In genomic region chr5:50501510-50502209, GRCh38 we compare ENCODE assay signal across 9 cellular contexts.
DNase-seq lines count a peak whose midpoint lies in the region; ATAC-seq and TF ChIP-seq lines count a peak whose summit lies in the region.
"Had no signal": no experiment of that assay in that cellular context is flagged by ENCODE, and none has a peak within 500 bp of the region (broad histone marks: within the 10 kb centered on the region; RNA-seq: fewer than 3 reads in every experiment).

No MANE protein-coding gene starts in this region.

- H3K4me2 ChIP-seq in GM23338, result no peak overlapping the region

- H3K9me2 ChIP-seq in GM23338 (ENCODE audit: insufficient read depth), result no peaks in the 10 kb centered on the region

- no peak for TF ChIP-seq CTCF in right atrium auricular region (IDR thresholded peaks at IDR 0.05)
- no peak for TF ChIP-seq CTCF in uterus (IDR thresholded peaks at IDR 0.05)
- no peak for TF ChIP-seq CTCF in GM23338 (conservative IDR thresholded peaks at IDR 0.05; ENCODE audit: low read depth in 2 of 2)

- H3K27me3 Mint-ChIP-seq in GM23338 (ENCODE audit: insufficient read depth, low read depth, poor library complexity), result no peaks in the 10 kb centered on the region

- H3K27ac ChIP-seq in right atrium auricular region (no peak overlapping the region), uterus (no peak overlapping the region), GM23338 (ENCODE audit: low read depth) (no peak overlapping the region)

- peaks cover 5% of the 10 kb centered on the region; the same call in 1 of the 3 replicates for H3K36me3 Mint-ChIP-seq in GM23338 (ENCODE audit: low read depth)

- DNase-seq in Right ventricle myocardium superior (no peak), right atrium auricular region (ENCODE audit: low spot score) (no peak), SKM-1 treated with dmso at 0.1 percent for 144 hours (lab: John Stamatoyannopoulos, UW; ENCODE audit: unreplicated experiment) (peak; percentile 65), uterus (no peak), GM23338 (ENCODE audit: low spot score) (no peak)
- DNase-seq in stimulated activated CD4-positive, alpha-beta T cell treated with anti-CD3 and anti-CD28 coated beads, Interleukin-2, amount 100 ng/mL, for 48 hours, result no peak
- DNase-seq in stimulated activated CD4-positive, alpha-beta T cell treated with anti-CD3 and anti-CD28 coated beads, Interleukin-4, amount 100 ng/mL, for 24 hours, result no peak

- H3K27me3 ChIP-seq in right atrium auricular region (no peaks in the 10 kb centered on the region), uterus (no peaks in the 10 kb centered on the region), GM23338 (ENCODE audit: insufficient read depth) (no peaks in the 10 kb centered on the region)

- no peak overlapping the region for H3K27ac Mint-ChIP-seq in GM23338
- H3K27ac Mint-ChIP-seq: nephron had no signal

- H3K9me3 ChIP-seq in right atrium auricular region (no peaks in the 10 kb centered on the region), uterus (no peaks in the 10 kb centered on the region)

- peak; percentile 18 for ATAC-seq in Right ventricle myocardium superior (ENCODE audit: poor library complexity)
- peak; percentile 98 for ATAC-seq in HG03066 (IDR thresholded peaks at IDR 0.05; ENCODE audit: low read depth, unreplicated experiment)
- ATAC-seq in GM23338, result no peak

- H3K4me3 Mint-ChIP-seq in GM23338, result no peak overlapping the region
- H3K4me3 Mint-ChIP-seq: nephron had no signal

- H3K36me3 ChIP-seq in right atrium auricular region (no peaks in the 10 kb centered on the region), uterus (no peaks in the 10 kb centered on the region), GM23338 (ENCODE audit: insufficient read depth) (no peaks in the 10 kb centered on the region)

- H3K4me1 ChIP-seq in right atrium auricular region (no peaks in the 10 kb centered on the region), uterus (no peaks in the 10 kb centered on the region), GM23338 (ENCODE audit: insufficient read depth) (no peaks in the 10 kb centered on the region)

- intact Hi-C loops in Right ventricle myocardium superior (cut with DNase I), result no loop called here
- intact Hi-C loops in uterus (cut with DNase I; ENCODE audit: low total_unique reads), result no loop called here

- H3K4me1 Mint-ChIP-seq in GM23338, result no peaks in the 10 kb centered on the region
- H3K4me1 Mint-ChIP-seq: nephron had no signal

- peaks cover 24% of the 10 kb centered on the region for H3K9me3 Mint-ChIP-seq in GM23338

- H3F3A ChIP-seq in GM23338 (replicated peaks; ENCODE audit: low read depth), result no peaks in the 10 kb centered on the region

- no peak for TF ChIP-seq POLR2A in uterus (IDR thresholded peaks at IDR 0.05)

- no peaks in the 10 kb centered on the region for H4K20me1 ChIP-seq in GM23338 (replicated peaks; ENCODE audit: insufficient read depth)

- H3K4me3 ChIP-seq in right atrium auricular region (no peak overlapping the region), uterus (no peak overlapping the region), GM23338 (no peak overlapping the region)

- no peak overlapping the region for H2AFZ ChIP-seq in GM23338

- H3K79me2 ChIP-seq in GM23338 (replicated peaks; ENCODE audit: insufficient read depth), result no peaks in the 10 kb centered on the region

TF ChIP-seq in GM23338, 12 proteins besides CTCF, POLR2A, EP300 and RAD21 (continues in another document):
- TF ChIP-seq ZNF331 (CRISPR knock-in tag; IDR thresholded peaks at IDR 0.05; ENCODE audit: low read depth) (no peak), REST (IDR thresholded peaks at IDR 0.05; ENCODE audit: unreplicated experiment) (no peak), EZH2 (IDR thresholded peaks at IDR 0.05; ENCODE audit: low read depth, unreplicated experiment) (no peak), ZNF114 (CRISPR knock-in tag; IDR thresholded peaks at IDR 0.05) (no peak), ZNF462 (CRISPR knock-in tag; IDR thresholded peaks at IDR 0.05) (no peak)
